10 cellular contexts compared by ENCODE assay signal in the genomic region with DNA sequence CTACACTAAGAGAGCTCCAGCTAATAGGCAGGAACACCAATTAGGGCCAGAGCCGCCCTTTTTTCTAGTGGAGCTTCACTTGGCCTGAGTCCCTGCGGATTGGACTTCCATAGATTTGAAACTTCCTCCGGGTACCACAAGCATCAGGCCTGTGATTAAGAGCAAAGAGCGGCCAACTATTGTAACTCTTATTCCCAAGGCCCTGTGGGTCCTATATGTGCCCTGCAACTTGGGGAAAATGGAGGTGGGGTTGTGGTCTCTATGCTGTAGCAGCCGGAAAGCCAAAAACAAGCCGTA. TPM values are rescaled to one million over a fixed set of nuclear protein-coding genes. Genes with fewer than 3 reads are reported as not detected.
DNase-seq lines count a peak whose midpoint lies in the region; ATAC-seq, FAIRE-seq and TF ChIP-seq lines count a peak whose summit lies in the region.
"Had no signal": no experiment of that assay in that cellular context is flagged by ENCODE, and none has a peak within 500 bp of the region (broad histone marks: within the 10 kb centered on the region; RNA-seq: fewer than 3 reads in every experiment).

Gene NCBP2L (plus strand): TSS at position 198 of the 297 bp plus-strand sequence. CDS start 16,488 bp downstream, outside the sequence.

- no peak for FAIRE-seq in kidney (lab: Jason Lieb, UNC)

- ATAC-seq in activated CD8-positive, alpha-beta memory T cell treated with anti-CD3 and anti-CD28 coated beads, Interleukin-2, amount 10 ng/mL, durations not matched to agents 7 days and 5 days = no peak
- no peak for ATAC-seq in thoracic aorta (ENCODE audit: insufficient number of reproducible peaks, low FRiP score, low read depth)
- ATAC-seq in GM19035 (IDR thresholded peaks at IDR 0.05; ENCODE audit: unreplicated experiment) = no peak

- DNase-seq in activated CD8-positive, alpha-beta memory T cell treated with anti-CD3 and anti-CD28 coated beads, Interleukin-2, amount 10 ng/mL, durations not matched to agents 7 days and 5 days = no peak
- DNase-seq in activated CD8-positive, alpha-beta memory T cell treated with anti-CD3 and anti-CD28 coated beads, Interleukin-2, amount 50 U/mL, for 48 hours = no peak
- DNase-seq in adrenal gland (no peak), kidney (no peak), thoracic aorta (ENCODE audit: low spot score) (no peak), G401 (ENCODE audit: low spot score) (no peak), HUDEP-2 (lab: John Stamatoyannopoulos, UW; ENCODE audit: unreplicated experiment in 76 of 76) (no peak)

- CTCF ChIA-PET in activated CD8-positive, alpha-beta memory T cell treated with anti-CD3 and anti-CD28 coated beads, Interleukin-2, amount 10 ng/mL, durations not matched to agents 7 days and 5 days (lab: Charles Lee) = interaction anchor here (0.7 to 8.2 kb wide), 21 partner anchors 10 to 239 kb away, joined by 3 to 148 read pairs (median 5); partner anchors contain the start of gene PRPS1

- peaks cover 7% of the 10 kb centered on the region for H3K4me1 Mint-ChIP-seq in activated CD8-positive, alpha-beta memory T cell treated with anti-CD3 and anti-CD28 coated beads, Interleukin-2, amount 10 ng/mL, durations not matched to agents 7 days and 5 days

- in situ Hi-C loops in G401 (cut with HindIII; ENCODE audit: low sequenced_read_pairs) = no loop called here

- H3K9me3 Mint-ChIP-seq in activated CD8-positive, alpha-beta memory T cell treated with anti-CD3 and anti-CD28 coated beads, Interleukin-2, amount 10 ng/mL, durations not matched to agents 7 days and 5 days (ENCODE audit: low read depth) = no peaks in the 10 kb centered on the region

- H3K27ac Mint-ChIP-seq in activated CD8-positive, alpha-beta memory T cell treated with anti-CD3 and anti-CD28 coated beads, Interleukin-2, amount 10 ng/mL, durations not matched to agents 7 days and 5 days = peak within 1 kb of the TSS; percentile 52

- peaks cover 16% of the 10 kb centered on the region for H3K27me3 ChIP-seq in adrenal gland
- no peaks in the 10 kb centered on the region for H3K27me3 ChIP-seq in thoracic aorta (replicated peaks; ENCODE audit: insufficient read depth)

- no peak for TF ChIP-seq POLR2A in adrenal gland (IDR thresholded peaks at IDR 0.05)

- peak within 1 kb of the TSS in 1 of 2 donors; percentile 26 for H3K9ac ChIP-seq in kidney (ENCODE audit: low read length in 2 of 2)

- peak within 1 kb of the TSS; percentile 78 for H3K4me3 Mint-ChIP-seq in activated CD8-positive, alpha-beta memory T cell treated with anti-CD3 and anti-CD28 coated beads, Interleukin-2, amount 10 ng/mL, durations not matched to agents 7 days and 5 days

- H3K4me1 ChIP-seq in adrenal gland (replicated peaks in 1 of 2) = no peaks in the 10 kb centered on the region
- peaks cover 0 to 13% of the 10 kb centered on the region in 2 donors for H3K4me1 ChIP-seq in kidney (ENCODE audit: control insufficient read depth in 1 of 2, insufficient read depth in 1 of 2, low read depth in 1 of 2, low read length in 2 of 2)
- peaks cover 0 to 7% of the 10 kb centered on the region in 2 donors for H3K4me1 ChIP-seq in thoracic aorta (ENCODE audit: control insufficient read depth in 1 of 2, low read depth in 2 of 2)

- intact Hi-C loops in adrenal gland (cut with DNase I) = loop anchor here (5.0 to 10.0 kb wide), 4 partner anchors 60 to 113 kb away; no protein-coding TSS in a partner anchor
- intact Hi-C loops in kidney (cut with DNase I) = loop anchor here (10.0 kb wide), 1 partner anchor 113 kb away; no protein-coding TSS in a partner anchor

- WGBS in adrenal gland, 4 donors = 45 to 73% (median 57%) methylated on average over 4 to 6 of the region's 6 CpGs

- H3K27ac ChIP-seq in adrenal gland = peak within 1 kb of the TSS in 4 of 5 donors; percentile 72 to 89 (median 80)
- no peak within 1 kb of the TSS for H3K27ac ChIP-seq in kidney (ENCODE audit: low read depth in 2 of 2, low read length in 2 of 2)
- H3K27ac ChIP-seq in thoracic aorta = peak within 1 kb of the TSS; percentile 78 to 87
- H3K27ac ChIP-seq: neutrophil had no signal

- H3K27me3 Mint-ChIP-seq in activated CD8-positive, alpha-beta memory T cell treated with anti-CD3 and anti-CD28 coated beads, Interleukin-2, amount 10 ng/mL, durations not matched to agents 7 days and 5 days = peaks cover 3% of the 10 kb centered on the region

- TF ChIP-seq CTCF in adrenal gland (IDR thresholded peaks at IDR 0.05) = peak in 1 of 6 experiments; percentile 22
- no peak for TF ChIP-seq CTCF in kidney (IDR thresholded peaks at IDR 0.05; ENCODE audit: borderline replicate concordance, extremely low read depth, insufficient read depth)
- no peak for TF ChIP-seq CTCF in thoracic aorta (IDR thresholded peaks at IDR 0.05)

- H3K36me3 ChIP-seq in adrenal gland (replicated peaks in 1 of 2) (no peaks in the 10 kb centered on the region), kidney (ENCODE audit: control insufficient read depth in 1 of 2, insufficient read depth in 2 of 2, low read length in 2 of 2) (no peaks in the 10 kb centered on the region), thoracic aorta (no peaks in the 10 kb centered on the region)
- H3K36me3 ChIP-seq: neutrophil had no signal

- H3K4me3 ChIP-seq in adrenal gland (peak within 1 kb of the TSS in 1 of 4 donors; percentile 69), kidney (ENCODE audit: low read length in 2 of 2) (peak within 1 kb of the TSS; percentile 36 to 64), thoracic aorta (peak within 1 kb of the TSS; percentile 81)

- no peaks in the 10 kb centered on the region for H3K36me3 Mint-ChIP-seq in activated CD8-positive, alpha-beta memory T cell treated with anti-CD3 and anti-CD28 coated beads, Interleukin-2, amount 10 ng/mL, durations not matched to agents 7 days and 5 days

- H3K9me3 ChIP-seq in adrenal gland (replicated peaks in 1 of 3) (no peaks in the 10 kb centered on the region), kidney (ENCODE audit: control insufficient read depth in 1 of 2, low read length in 2 of 2) (no peaks in the 10 kb centered on the region), thoracic aorta (no peaks in the 10 kb centered on the region)
- H3K9me3 ChIP-seq: neutrophil had no signal

RNA-seq across cellular contexts. Expression of gene NCBP2L, which starts in this region (rescaled TPM):
- total RNA-seq in activated CD8-positive, alpha-beta memory T cell treated with anti-CD3 and anti-CD28 coated beads, Interleukin-2, amount 10 ng/mL, durations not matched to agents 7 days and 5 days = not detected
- total RNA-seq in adrenal gland (1 to 10 TPM in 6 of 8 donors, under 1 TPM in 2; 0.26 to 3.5 (median 1.3) TPM), kidney (not detected), thoracic aorta (not detected)
- polyA plus RNA-seq in adrenal gland (1 to 10 TPM in 1 of 3 donors, under 1 TPM in 2; 0.40 to 2.3 (median 0.91) TPM), kidney (ENCODE audit: insufficient read depth, low read depth, low replicate concordance) (not detected)
- total RNA-seq in G401 (2014; rRNA removed; shearing (Covaris generic)) = not detected in 2 replicates
- polyA plus RNA-seq: BJ had no signal

Comparison
In these comparisons a context has a peak if more than half of its experiments do, and no peak if none do; other contexts are left out.
1. H3K27ac ChIP-seq: peak in adrenal gland (4 of 5) and thoracic aorta (2 of 2); none in kidney (0 of 2).